Comparison of ENCODE assay signal across 8 cellular contexts in the genomic region with DNA sequence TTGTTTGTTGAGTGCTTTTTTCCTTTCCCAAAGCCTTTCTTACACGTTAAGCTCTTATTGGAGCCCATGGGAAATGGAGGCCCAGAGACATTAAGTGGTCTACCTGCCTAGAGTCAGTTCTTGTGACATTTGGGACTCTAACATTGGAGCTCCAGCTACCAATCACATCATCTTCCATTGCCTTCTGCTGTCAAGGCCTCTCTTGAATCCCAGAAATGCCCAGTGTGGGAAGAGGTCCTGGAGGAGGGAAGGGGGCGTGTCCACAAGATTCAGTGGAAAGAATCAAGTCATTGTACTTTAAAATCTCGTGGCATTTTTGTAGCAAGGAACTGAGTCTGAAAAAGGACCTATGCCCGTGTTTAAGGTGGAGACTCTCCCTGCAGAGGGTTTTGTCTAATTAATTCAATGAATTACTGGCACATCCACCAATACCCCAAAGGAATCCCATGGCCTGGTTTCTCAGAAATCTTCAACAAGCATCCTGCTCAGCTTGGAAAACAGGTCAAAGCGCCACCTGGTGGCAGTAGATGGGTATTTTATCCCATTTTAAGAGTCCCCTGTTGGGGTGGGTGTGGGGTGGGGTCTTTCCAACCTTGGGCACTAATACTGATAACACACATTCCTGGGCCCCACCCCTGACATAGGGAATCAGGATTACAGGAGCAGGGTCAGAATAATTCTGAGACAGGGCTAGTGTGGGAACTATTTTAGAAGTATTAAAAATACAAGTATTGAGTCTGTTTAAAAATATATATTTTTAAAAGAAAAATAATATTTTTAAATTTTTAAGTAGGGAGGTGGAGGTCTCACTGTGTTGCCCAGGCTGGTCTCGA. TPM values are rescaled to one million over a fixed set of nuclear protein-coding genes. Genes with fewer than 3 reads are reported as not detected.
DNase-seq lines count a peak whose midpoint lies in the region; ATAC-seq lines count a peak whose summit lies in the region.

No MANE protein-coding gene starts in this region.

- no peak for ATAC-seq in HG03108 (IDR thresholded peaks at IDR 0.05; ENCODE audit: unreplicated experiment)

- DNase-seq in NCI-H510A treated with DMSO at 0.1 percent for 48 hours (lab: John Stamatoyannopoulos, UW) (peak; percentile 75), NCI-H510A (lab: John Stamatoyannopoulos, UW) (no peak), NCI-H2107 (lab: John Stamatoyannopoulos, UW) (peak; percentile 24), dermis blood vessel endothelial cell (peak; percentile 82), lung microvascular endothelial cell (ENCODE audit: low read depth in 2 of 2) (peak; percentile 70 to 76)
- DNase-seq in activated CD4-positive, alpha-beta T cell treated with anti-CD3 and anti-CD28 coated beads for 48 hours = peak; percentile 70
- peak; percentile 17 to 43 for DNase-seq in stimulated activated CD8-positive, alpha-beta memory T cell treated with anti-CD3 and anti-CD28 coated beads, Interleukin-2, amount 100 ng/mL, for 1 hour (ENCODE audit: low read depth in 2 of 2)

RNA-seq across cellular contexts. Expression of gene GPT2, which starts 24.6 kb away (rescaled TPM):
- total RNA-seq in dermis blood vessel endothelial cell = 8.2 and 10.4 TPM in 2 replicates
- 4.8 and 6.0 TPM in 2 replicates for total RNA-seq in lung microvascular endothelial cell
